ENCODE assay signal across 1 cellular context in genomic region chr11:60307507-60308195, GRCh38.
TF ChIP-seq lines count a peak whose summit lies in the region.

No MANE protein-coding gene starts in this region.

TF ChIP-seq in GM12878, 131 proteins besides CTCF, POLR2A, EP300 and RAD21:
- peak; percentile 50; the same call in 1 of the 2 replicates for TF ChIP-seq MTA2 (IDR thresholded peaks at IDR 0.05; ENCODE audit: low read depth)
- peak; percentile 50; the same call in 1 of the 2 replicates for TF ChIP-seq RUNX3 (IDR thresholded peaks at IDR 0.05; ENCODE audit: low read length)
- 0 out of 2 replicates have a peak, but pooled peaks have one; percentile 42 for TF ChIP-seq DPF2 (IDR thresholded peaks at IDR 0.05)
- TF ChIP-seq, protein P1, sequence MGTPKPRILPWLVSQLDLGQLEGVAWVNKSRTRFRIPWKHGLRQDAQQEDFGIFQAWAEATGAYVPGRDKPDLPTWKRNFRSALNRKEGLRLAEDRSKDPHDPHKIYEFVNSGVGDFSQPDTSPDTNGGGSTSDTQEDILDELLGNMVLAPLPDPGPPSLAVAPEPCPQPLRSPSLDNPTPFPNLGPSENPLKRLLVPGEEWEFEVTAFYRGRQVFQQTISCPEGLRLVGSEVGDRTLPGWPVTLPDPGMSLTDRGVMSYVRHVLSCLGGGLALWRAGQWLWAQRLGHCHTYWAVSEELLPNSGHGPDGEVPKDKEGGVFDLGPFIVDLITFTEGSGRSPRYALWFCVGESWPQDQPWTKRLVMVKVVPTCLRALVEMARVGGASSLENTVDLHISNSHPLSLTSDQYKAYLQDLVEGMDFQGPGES (IDR thresholded peaks at IDR 0.05) = no peak
- TF ChIP-seq EED (IDR thresholded peaks at IDR 0.05; ENCODE audit: low read depth) = no peak
- peak; percentile 45; the same call in 1 of the 2 replicates for TF ChIP-seq NR2F1 (conservative IDR thresholded peaks at IDR 0.05)
- TF ChIP-seq PAX8 (IDR thresholded peaks at IDR 0.05) = no peak
- peak; percentile 27; the same call in 1 of the 2 replicates for TF ChIP-seq IKZF1 (conservative IDR thresholded peaks at IDR 0.05)
- peak; percentile 14; the same call in 1 of the 2 replicates for TF ChIP-seq ATF7 (IDR thresholded peaks at IDR 0.05; ENCODE audit: low read depth)
- peak; percentile 53 for TF ChIP-seq JUNB (IDR thresholded peaks at IDR 0.05)
